1 cellular context compared by ENCODE assay signal in the genomic region with DNA sequence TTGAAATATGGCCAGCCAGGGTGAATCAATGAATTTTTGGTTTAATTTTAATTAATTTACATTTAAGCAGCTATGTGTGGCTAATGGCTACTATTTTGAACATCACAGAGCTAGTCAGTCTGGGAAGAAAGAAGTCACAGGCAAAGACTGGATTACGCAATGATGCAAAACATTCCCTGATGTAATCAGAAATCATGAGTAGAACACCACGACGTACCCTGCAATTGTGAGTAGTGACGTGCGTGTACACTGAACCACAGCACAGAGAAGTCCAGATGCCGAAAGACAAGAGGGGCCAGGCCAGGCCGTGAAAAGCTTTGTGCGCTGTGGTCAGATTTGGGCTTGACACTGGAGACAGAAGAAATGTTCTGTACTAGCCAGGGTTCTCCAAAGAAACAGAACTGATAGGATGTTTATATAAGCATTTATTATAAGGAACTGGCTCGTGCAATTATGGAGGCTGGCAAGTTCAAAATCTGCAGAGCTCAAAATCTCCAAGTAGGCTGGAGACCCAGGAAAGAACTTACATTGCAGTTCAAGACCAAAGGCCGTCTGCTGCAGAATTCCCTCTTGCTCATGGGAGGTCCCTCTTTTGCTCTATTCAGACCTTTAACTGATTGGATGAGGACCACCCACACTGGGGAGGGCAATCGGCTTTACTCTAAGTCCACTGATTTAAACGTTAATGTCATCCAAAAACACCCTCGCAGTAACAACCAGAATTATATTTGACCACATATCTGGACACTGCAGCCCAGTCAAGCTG.
TF ChIP-seq lines count a peak whose summit lies in the region.

No MANE protein-coding gene starts in this region.

TF ChIP-seq in K562, 482 proteins besides CTCF, POLR2A, EP300 and RAD21 (continued from another document and continues in another):
- TF ChIP-seq, protein P1, sequence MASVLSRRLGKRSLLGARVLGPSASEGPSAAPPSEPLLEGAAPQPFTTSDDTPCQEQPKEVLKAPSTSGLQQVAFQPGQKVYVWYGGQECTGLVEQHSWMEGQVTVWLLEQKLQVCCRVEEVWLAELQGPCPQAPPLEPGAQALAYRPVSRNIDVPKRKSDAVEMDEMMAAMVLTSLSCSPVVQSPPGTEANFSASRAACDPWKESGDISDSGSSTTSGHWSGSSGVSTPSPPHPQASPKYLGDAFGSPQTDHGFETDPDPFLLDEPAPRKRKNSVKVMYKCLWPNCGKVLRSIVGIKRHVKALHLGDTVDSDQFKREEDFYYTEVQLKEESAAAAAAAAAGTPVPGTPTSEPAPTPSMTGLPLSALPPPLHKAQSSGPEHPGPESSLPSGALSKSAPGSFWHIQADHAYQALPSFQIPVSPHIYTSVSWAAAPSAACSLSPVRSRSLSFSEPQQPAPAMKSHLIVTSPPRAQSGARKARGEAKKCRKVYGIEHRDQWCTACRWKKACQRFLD (CRISPR knock-in tag; IDR thresholded peaks at IDR 0.05), result peak; percentile 67; the same call in 1 of the 2 replicates
- no peak for TF ChIP-seq ZNF561 (CRISPR knock-in tag; conservative IDR thresholded peaks at IDR 0.05)
- TF ChIP-seq MEF2A (IDR thresholded peaks at IDR 0.05; ENCODE audit: control insufficient read depth, low read depth, low read length), result no peak
- TF ChIP-seq, protein P2, sequence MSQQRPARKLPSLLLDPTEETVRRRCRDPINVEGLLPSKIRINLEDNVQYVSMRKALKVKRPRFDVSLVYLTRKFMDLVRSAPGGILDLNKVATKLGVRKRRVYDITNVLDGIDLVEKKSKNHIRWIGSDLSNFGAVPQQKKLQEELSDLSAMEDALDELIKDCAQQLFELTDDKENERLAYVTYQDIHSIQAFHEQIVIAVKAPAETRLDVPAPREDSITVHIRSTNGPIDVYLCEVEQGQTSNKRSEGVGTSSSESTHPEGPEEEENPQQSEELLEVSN (IDR thresholded peaks at IDR 0.05; ENCODE audit: borderline replicate concordance in 1 of 2, extremely low read depth in 1 of 2, insufficient read depth in 1 of 2, insufficient read length in 1 of 2, low read depth in 1 of 2, low read length in 1 of 2, poor library complexity in 1 of 2, severe bottlenecking in 1 of 2), result no peak
- no peak for TF ChIP-seq BRD4 (IDR thresholded peaks at IDR 0.05)
- TF ChIP-seq YY1 (IDR thresholded peaks at IDR 0.05; ENCODE audit: borderline replicate concordance in 1 of 3, control insufficient read depth in 1 of 3, extremely low read depth in 1 of 3, insufficient read depth in 3 of 3, insufficient read length in 1 of 3, insufficient replicate concordance in 2 of 3, low read depth in 1 of 3, low read length in 2 of 3), result no peak
- no peak for TF ChIP-seq NEUROD1 (IDR thresholded peaks at IDR 0.05; ENCODE audit: borderline replicate concordance, low read depth, low read length, partially characterized antibody)
- no peak for TF ChIP-seq XRCC3 (IDR thresholded peaks at IDR 0.05)
- TF ChIP-seq BRCA1 (IDR thresholded peaks at IDR 0.05), result no peak
- no peak for TF ChIP-seq BRCA1 (CRISPR knock-in tag; IDR thresholded peaks at IDR 0.05)
- 0 out of 2 replicates have a peak, but pooled peaks have one; percentile 13 for TF ChIP-seq ZNF175 (CRISPR knock-in tag; IDR thresholded peaks at IDR 0.05; ENCODE audit: low read depth)
- no peak for TF ChIP-seq ZNF217 (CRISPR knock-in tag; IDR thresholded peaks at IDR 0.05)
- TF ChIP-seq RBBP5 (IDR thresholded peaks at IDR 0.05; ENCODE audit: borderline replicate concordance, insufficient read depth, low read length, poor library complexity, severe bottlenecking), result no peak
- no peak for TF ChIP-seq POLR2B (IDR thresholded peaks at IDR 0.05; ENCODE audit: low read depth, partially characterized antibody)
- no peak for TF ChIP-seq SMAD1 (IDR thresholded peaks at IDR 0.05; ENCODE audit: low read depth, low read length, partially characterized antibody)
- TF ChIP-seq POLR2AphosphoS2 (IDR thresholded peaks at IDR 0.05; ENCODE audit: low read length), result no peak
- TF ChIP-seq GABPA (tag; conservative IDR thresholded peaks at IDR 0.05; ENCODE audit: low read depth), result 0 out of 2 replicates have a peak, but pooled peaks have one; percentile 22
- TF ChIP-seq KHSRP (IDR thresholded peaks at IDR 0.05), result no peak
- TF ChIP-seq, protein P3, sequence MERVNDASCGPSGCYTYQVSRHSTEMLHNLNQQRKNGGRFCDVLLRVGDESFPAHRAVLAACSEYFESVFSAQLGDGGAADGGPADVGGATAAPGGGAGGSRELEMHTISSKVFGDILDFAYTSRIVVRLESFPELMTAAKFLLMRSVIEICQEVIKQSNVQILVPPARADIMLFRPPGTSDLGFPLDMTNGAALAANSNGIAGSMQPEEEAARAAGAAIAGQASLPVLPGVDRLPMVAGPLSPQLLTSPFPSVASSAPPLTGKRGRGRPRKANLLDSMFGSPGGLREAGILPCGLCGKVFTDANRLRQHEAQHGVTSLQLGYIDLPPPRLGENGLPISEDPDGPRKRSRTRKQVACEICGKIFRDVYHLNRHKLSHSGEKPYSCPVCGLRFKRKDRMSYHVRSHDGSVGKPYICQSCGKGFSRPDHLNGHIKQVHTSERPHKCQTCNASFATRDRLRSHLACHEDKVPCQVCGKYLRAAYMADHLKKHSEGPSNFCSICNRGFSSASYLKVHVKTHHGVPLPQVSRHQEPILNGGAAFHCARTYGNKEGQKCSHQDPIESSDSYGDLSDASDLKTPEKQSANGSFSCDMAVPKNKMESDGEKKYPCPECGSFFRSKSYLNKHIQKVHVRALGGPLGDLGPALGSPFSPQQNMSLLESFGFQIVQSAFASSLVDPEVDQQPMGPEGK (CRISPR knock-in tag; IDR thresholded peaks at IDR 0.05; ENCODE audit: borderline replicate concordance), result no peak
- TF ChIP-seq FOS (IDR thresholded peaks at IDR 0.05; ENCODE audit: extremely low read depth, insufficient read length), result no peak
- TF ChIP-seq ZNF668 (CRISPR knock-in tag; IDR thresholded peaks at IDR 0.05), result no peak
- TF ChIP-seq RBM34 (IDR thresholded peaks at IDR 0.05; ENCODE audit: borderline replicate concordance, insufficient read depth, low read length), result no peak
- TF ChIP-seq CBFA2T2 (conservative IDR thresholded peaks at IDR 0.05), result no peak
- no peak for TF ChIP-seq NFRKB (IDR thresholded peaks at IDR 0.05; ENCODE audit: low read depth)
- no peak for TF ChIP-seq TEAD2 (tag; IDR thresholded peaks at IDR 0.05)
- no peak for TF ChIP-seq PRMT5 (CRISPR knock-in tag; IDR thresholded peaks at IDR 0.05)
- TF ChIP-seq, protein P4, sequence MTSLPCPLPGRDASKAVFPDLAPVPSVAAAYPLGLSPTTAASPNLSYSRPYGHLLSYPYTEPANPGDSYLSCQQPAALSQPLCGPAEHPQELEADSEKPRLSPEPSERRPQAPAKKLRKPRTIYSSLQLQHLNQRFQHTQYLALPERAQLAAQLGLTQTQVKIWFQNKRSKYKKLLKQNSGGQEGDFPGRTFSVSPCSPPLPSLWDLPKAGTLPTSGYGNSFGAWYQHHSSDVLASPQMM (CRISPR knock-in tag; IDR thresholded peaks at IDR 0.05), result no peak
- no peak for TF ChIP-seq PHB (CRISPR knock-in tag; IDR thresholded peaks at IDR 0.05)
- no peak for TF ChIP-seq ZNF232 (CRISPR knock-in tag; IDR thresholded peaks at IDR 0.05)
- TF ChIP-seq RAD51 (IDR thresholded peaks at IDR 0.05; ENCODE audit: borderline replicate concordance, low read depth), result no peak
- TF ChIP-seq, protein P5, sequence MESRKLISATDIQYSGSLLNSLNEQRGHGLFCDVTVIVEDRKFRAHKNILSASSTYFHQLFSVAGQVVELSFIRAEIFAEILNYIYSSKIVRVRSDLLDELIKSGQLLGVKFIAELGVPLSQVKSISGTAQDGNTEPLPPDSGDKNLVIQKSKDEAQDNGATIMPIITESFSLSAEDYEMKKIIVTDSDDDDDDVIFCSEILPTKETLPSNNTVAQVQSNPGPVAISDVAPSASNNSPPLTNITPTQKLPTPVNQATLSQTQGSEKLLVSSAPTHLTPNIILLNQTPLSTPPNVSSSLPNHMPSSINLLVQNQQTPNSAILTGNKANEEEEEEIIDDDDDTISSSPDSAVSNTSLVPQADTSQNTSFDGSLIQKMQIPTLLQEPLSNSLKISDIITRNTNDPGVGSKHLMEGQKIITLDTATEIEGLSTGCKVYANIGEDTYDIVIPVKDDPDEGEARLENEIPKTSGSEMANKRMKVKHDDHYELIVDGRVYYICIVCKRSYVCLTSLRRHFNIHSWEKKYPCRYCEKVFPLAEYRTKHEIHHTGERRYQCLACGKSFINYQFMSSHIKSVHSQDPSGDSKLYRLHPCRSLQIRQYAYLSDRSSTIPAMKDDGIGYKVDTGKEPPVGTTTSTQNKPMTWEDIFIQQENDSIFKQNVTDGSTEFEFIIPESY (CRISPR knock-in tag; IDR thresholded peaks at IDR 0.05), result no peak
- TF ChIP-seq, protein P6, sequence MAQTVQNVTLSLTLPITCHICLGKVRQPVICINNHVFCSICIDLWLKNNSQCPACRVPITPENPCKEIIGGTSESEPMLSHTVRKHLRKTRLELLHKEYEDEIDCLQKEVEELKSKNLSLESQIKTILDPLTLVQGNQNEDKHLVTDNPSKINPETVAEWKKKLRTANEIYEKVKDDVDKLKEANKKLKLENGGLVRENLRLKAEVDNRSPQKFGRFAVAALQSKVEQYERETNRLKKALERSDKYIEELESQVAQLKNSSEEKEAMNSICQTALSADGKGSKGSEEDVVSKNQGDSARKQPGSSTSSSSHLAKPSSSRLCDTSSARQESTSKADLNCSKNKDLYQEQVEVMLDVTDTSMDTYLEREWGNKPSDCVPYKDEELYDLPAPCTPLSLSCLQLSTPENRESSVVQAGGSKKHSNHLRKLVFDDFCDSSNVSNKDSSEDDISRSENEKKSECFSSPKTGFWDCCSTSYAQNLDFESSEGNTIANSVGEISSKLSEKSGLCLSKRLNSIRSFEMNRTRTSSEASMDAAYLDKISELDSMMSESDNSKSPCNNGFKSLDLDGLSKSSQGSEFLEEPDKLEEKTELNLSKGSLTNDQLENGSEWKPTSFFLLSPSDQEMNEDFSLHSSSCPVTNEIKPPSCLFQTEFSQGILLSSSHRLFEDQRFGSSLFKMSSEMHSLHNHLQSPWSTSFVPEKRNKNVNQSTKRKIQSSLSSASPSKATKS (CRISPR knock-in tag; IDR thresholded peaks at IDR 0.05), result no peak
- TF ChIP-seq ZNF586 (CRISPR knock-in tag; conservative IDR thresholded peaks at IDR 0.05), result no peak
- no peak for TF ChIP-seq ZBTB17 (CRISPR knock-in tag; IDR thresholded peaks at IDR 0.05)
- no peak for TF ChIP-seq ZKSCAN8 (CRISPR knock-in tag; IDR thresholded peaks at IDR 0.05)
- TF ChIP-seq TAF9B (IDR thresholded peaks at IDR 0.05; ENCODE audit: partially characterized antibody), result no peak
- TF ChIP-seq, protein P7, sequence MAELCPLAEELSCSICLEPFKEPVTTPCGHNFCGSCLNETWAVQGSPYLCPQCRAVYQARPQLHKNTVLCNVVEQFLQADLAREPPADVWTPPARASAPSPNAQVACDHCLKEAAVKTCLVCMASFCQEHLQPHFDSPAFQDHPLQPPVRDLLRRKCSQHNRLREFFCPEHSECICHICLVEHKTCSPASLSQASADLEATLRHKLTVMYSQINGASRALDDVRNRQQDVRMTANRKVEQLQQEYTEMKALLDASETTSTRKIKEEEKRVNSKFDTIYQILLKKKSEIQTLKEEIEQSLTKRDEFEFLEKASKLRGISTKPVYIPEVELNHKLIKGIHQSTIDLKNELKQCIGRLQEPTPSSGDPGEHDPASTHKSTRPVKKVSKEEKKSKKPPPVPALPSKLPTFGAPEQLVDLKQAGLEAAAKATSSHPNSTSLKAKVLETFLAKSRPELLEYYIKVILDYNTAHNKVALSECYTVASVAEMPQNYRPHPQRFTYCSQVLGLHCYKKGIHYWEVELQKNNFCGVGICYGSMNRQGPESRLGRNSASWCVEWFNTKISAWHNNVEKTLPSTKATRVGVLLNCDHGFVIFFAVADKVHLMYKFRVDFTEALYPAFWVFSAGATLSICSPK (IDR thresholded peaks at IDR 0.05; ENCODE audit: borderline replicate concordance), result no peak
- TF ChIP-seq ZNF146 (CRISPR knock-in tag; IDR thresholded peaks at IDR 0.05; ENCODE audit: unreplicated experiment), result no peak
- no peak for TF ChIP-seq ZNF780A (CRISPR knock-in tag; IDR thresholded peaks at IDR 0.05)
- TF ChIP-seq, protein P8, sequence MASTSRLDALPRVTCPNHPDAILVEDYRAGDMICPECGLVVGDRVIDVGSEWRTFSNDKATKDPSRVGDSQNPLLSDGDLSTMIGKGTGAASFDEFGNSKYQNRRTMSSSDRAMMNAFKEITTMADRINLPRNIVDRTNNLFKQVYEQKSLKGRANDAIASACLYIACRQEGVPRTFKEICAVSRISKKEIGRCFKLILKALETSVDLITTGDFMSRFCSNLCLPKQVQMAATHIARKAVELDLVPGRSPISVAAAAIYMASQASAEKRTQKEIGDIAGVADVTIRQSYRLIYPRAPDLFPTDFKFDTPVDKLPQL (IDR thresholded peaks at IDR 0.05; ENCODE audit: extremely low read depth, insufficient read length), result no peak
- TF ChIP-seq SETDB1 (IDR thresholded peaks at IDR 0.05; ENCODE audit: low read length), result no peak
- TF ChIP-seq FOXJ2 (tag; IDR thresholded peaks at IDR 0.05), result no peak
- peak; percentile 69 for TF ChIP-seq CXXC5 (CRISPR knock-in tag; IDR thresholded peaks at IDR 0.05)
- no peak for TF ChIP-seq TRIM28 (IDR thresholded peaks at IDR 0.05)
- no peak for TF ChIP-seq SAFB (IDR thresholded peaks at IDR 0.05; ENCODE audit: borderline replicate concordance, low read depth, low read length)
- TF ChIP-seq, protein P9, sequence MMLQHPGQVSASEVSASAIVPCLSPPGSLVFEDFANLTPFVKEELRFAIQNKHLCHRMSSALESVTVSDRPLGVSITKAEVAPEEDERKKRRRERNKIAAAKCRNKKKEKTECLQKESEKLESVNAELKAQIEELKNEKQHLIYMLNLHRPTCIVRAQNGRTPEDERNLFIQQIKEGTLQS (IDR thresholded peaks at IDR 0.05), result peak; percentile 87
- TF ChIP-seq, protein P9 (CRISPR knock-in tag; conservative IDR thresholded peaks at IDR 0.05), result no peak
- no peak for TF ChIP-seq ZNF695 (CRISPR knock-in tag; IDR thresholded peaks at IDR 0.05)
- TF ChIP-seq, protein P10, sequence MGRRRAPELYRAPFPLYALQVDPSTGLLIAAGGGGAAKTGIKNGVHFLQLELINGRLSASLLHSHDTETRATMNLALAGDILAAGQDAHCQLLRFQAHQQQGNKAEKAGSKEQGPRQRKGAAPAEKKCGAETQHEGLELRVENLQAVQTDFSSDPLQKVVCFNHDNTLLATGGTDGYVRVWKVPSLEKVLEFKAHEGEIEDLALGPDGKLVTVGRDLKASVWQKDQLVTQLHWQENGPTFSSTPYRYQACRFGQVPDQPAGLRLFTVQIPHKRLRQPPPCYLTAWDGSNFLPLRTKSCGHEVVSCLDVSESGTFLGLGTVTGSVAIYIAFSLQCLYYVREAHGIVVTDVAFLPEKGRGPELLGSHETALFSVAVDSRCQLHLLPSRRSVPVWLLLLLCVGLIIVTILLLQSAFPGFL (CRISPR knock-in tag; IDR thresholded peaks at IDR 0.05), result no peak
- TF ChIP-seq, protein P11, sequence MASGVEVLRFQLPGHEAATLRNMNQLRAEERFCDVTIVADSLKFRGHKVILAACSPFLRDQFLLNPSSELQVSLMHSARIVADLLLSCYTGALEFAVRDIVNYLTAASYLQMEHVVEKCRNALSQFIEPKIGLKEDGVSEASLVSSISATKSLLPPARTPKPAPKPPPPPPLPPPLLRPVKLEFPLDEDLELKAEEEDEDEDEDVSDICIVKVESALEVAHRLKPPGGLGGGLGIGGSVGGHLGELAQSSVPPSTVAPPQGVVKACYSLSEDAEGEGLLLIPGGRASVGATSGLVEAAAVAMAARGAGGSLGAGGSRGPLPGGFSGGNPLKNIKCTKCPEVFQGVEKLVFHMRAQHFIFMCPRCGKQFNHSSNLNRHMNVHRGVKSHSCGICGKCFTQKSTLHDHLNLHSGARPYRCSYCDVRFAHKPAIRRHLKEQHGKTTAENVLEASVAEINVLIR (CRISPR knock-in tag; IDR thresholded peaks at IDR 0.05), result 0 out of 2 replicates have a peak, but pooled peaks have one; percentile 38
